ENCODE assay signal across 14 cellular contexts in the genomic region with DNA sequence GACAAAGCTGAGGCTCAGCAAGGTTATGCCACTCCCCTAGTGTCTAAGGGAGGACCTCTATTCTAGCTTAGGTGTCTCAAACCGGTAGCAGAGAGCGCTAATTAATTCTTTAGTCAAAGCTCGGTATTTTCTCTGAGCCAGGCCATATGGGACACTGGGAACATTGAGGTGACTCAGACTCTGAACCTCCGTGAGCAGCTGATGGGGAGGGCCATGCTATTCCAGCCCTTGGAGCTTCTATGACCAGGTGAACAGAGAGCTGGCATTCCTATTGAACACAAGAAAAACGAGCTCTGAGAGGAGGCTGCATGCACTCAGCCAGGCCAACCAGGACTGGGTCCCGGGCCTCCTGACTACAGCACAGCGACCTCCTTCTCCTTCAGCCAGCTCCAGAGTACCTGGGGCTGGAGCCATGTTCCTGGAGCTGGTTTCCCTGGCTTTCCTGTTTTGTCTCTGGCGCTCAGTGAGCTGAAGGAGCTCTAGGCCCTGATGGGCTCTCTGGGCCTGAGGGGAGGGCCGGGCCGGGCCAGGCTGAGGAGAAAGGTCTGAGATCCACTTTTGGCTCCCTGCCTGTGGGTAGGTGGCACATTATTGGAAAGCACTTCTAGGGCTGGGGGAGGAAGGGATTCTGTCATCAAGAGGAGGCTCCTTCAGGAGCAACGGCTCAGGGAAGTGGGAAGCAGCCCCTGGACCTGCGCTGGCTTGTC. TPM values are rescaled to one million over a fixed set of nuclear protein-coding genes. Genes with fewer than 3 reads are reported as not detected.
DNase-seq lines count a peak whose midpoint lies in the region; ATAC-seq, FAIRE-seq and TF ChIP-seq lines count a peak whose summit lies in the region.
"Had no signal": no experiment of that assay in that cellular context is flagged by ENCODE, and none has a peak within 500 bp of the region (broad histone marks: within the 10 kb centered on the region; RNA-seq: fewer than 3 reads in every experiment).

No MANE protein-coding gene starts in this region.

- H3K36me3 Mint-ChIP-seq in astrocyte (ENCODE audit: low read depth, unreplicated experiment) (peaks cover 20% of the 10 kb centered on the region), Caco-2 (ENCODE audit: insufficient read depth, unreplicated experiment) (peaks cover 6% of the 10 kb centered on the region)

- POLR2A ChIA-PET in Caco-2 (lab: Charles Lee), result interaction anchor here (1.2 kb wide), 1 partner anchor 37 kb away, joined by 4 read pairs; the partner anchor contains the start of gene SLC9A1

- no peak for TF ChIP-seq POLR2A in gastroesophageal sphincter (IDR thresholded peaks at IDR 0.05)
- no peak for TF ChIP-seq POLR2A in sigmoid colon (IDR thresholded peaks at IDR 0.05)

- FAIRE-seq in astrocyte (lab: Jason Lieb, UNC), result no peak
- FAIRE-seq in RCC 7860 (lab: Jason Lieb, UNC), result no peak
- FAIRE-seq: colon, GM12878 had no signal

- H3K4me3 Mint-ChIP-seq in astrocyte (ENCODE audit: unreplicated experiment), result peak overlapping the region; percentile 40
- no peak overlapping the region for H3K4me3 Mint-ChIP-seq in Caco-2 (ENCODE audit: unreplicated experiment)
- H3K4me3 Mint-ChIP-seq: CD8-positive, alpha-beta memory T cell; IgD-negative memory B cell had no signal

- H3K4me1 ChIP-seq in astrocyte (ENCODE audit: insufficient read depth, low read length) (peaks cover 43% of the 10 kb centered on the region), gastroesophageal sphincter (peaks cover 0 to 72% (median 24%) of the 10 kb centered on the region in 3 donors), sigmoid colon (peaks cover 0 to 85% (median 81%) of the 10 kb centered on the region in 4 donors), Caco-2 (peaks cover 3% of the 10 kb centered on the region; the same call in 1 of the 2 replicates)

- H3K27ac Mint-ChIP-seq in astrocyte (ENCODE audit: unreplicated experiment) (peak overlapping the region; percentile 90), Caco-2 (ENCODE audit: unreplicated experiment) (no peak overlapping the region)
- H3K27ac Mint-ChIP-seq: IgD-negative memory B cell had no signal

- H3K36me3 ChIP-seq in astrocyte (ENCODE audit: insufficient read depth, low read length) (peaks cover 3% of the 10 kb centered on the region), gastroesophageal sphincter (peaks cover 0 to 9% of the 10 kb centered on the region in 2 donors), sigmoid colon (peaks cover 0 to 9% (median 0%) of the 10 kb centered on the region in 4 donors), Caco-2 (ENCODE audit: control insufficient read depth, insufficient read depth, low read length) (no peaks in the 10 kb centered on the region)

- BruUV-seq in Caco-2 (replicated peaks; lab: Mats Ljungman, UMichigan), result no TSS peak

- TF ChIP-seq CTCF in astrocyte (IDR thresholded peaks at IDR 0.05; ENCODE audit: insufficient read depth, low read depth, low read length), result no peak
- no peak for TF ChIP-seq CTCF in gastroesophageal sphincter (IDR thresholded peaks at IDR 0.05)
- TF ChIP-seq CTCF in sigmoid colon (IDR thresholded peaks at IDR 0.05), result no peak
- no peak for TF ChIP-seq CTCF in Caco-2 (IDR thresholded peaks at IDR 0.05; ENCODE audit: insufficient read depth in 1 of 2, low read depth in 1 of 2, low read length in 1 of 2, severe bottlenecking in 1 of 2, unreplicated experiment in 1 of 2)

- ATAC-seq in gastroesophageal sphincter (no peak), HG02798 (IDR thresholded peaks at IDR 0.05; ENCODE audit: poor library complexity, unreplicated experiment) (no peak)
- ATAC-seq: GM12878 had no signal

- intact Hi-C loops in sigmoid colon (cut with DNase I) (no loop called here), Caco-2 (cut with micrococcal nuclease; ENCODE audit: unreplicated experiment) (no loop called here)

- H4K20me1 ChIP-seq in astrocyte (ENCODE audit: insufficient read depth, low read length), result peaks cover 24% of the 10 kb centered on the region

- DNase-seq in EH (ENCODE audit: low read depth), result peak; percentile 53
- peak; percentile 51 for DNase-seq in astrocyte (ENCODE audit: low read depth)
- no peak for DNase-seq in sigmoid colon
- DNase-seq in RKO (ENCODE audit: low spot score), result no peak
- DNase-seq in Caco-2, result no peak
- no peak for DNase-seq in RCC 7860 (ENCODE audit: low spot score)
- DNase-seq: CD8-positive, alpha-beta memory T cell; NCI-H69; T-helper 2 cell had no signal

- TF ChIP-seq EP300 in gastroesophageal sphincter (IDR thresholded peaks at IDR 0.05) (no peak), sigmoid colon (IDR thresholded peaks at IDR 0.05) (no peak)

- H3K9me3 ChIP-seq in astrocyte (ENCODE audit: insufficient read depth, low read depth, low read length) (no peaks in the 10 kb centered on the region), gastroesophageal sphincter (no peaks in the 10 kb centered on the region), sigmoid colon (no peaks in the 10 kb centered on the region), Caco-2 (no peaks in the 10 kb centered on the region)

- H2AFZ ChIP-seq in astrocyte (ENCODE audit: low read depth, low read length), result no peak overlapping the region

- H3K4me2 ChIP-seq in astrocyte (ENCODE audit: low read length), result peak overlapping the region; percentile 69

- H3K4me1 Mint-ChIP-seq in astrocyte (ENCODE audit: low read depth, unreplicated experiment) (peaks cover 59% of the 10 kb centered on the region), Caco-2 (ENCODE audit: low read depth, unreplicated experiment) (no peaks in the 10 kb centered on the region)

- H3K9me3 Mint-ChIP-seq in astrocyte (ENCODE audit: unreplicated experiment) (no peaks in the 10 kb centered on the region), Caco-2 (ENCODE audit: unreplicated experiment) (no peaks in the 10 kb centered on the region)
- H3K9me3 Mint-ChIP-seq: CD8-positive, alpha-beta memory T cell; IgD-negative memory B cell had no signal

- H3K27ac ChIP-seq in astrocyte (ENCODE audit: low read depth, low read length) (peak overlapping the region; percentile 67), gastroesophageal sphincter (peak overlapping the region in 3 of 4 donors; percentile 74 to 77 (median 76)), sigmoid colon (peak overlapping the region; percentile 75 to 83 (median 78))

- peak overlapping the region; percentile 58 for H3K9ac ChIP-seq in astrocyte (ENCODE audit: low read length)

- no peaks in the 10 kb centered on the region for H3K27me3 ChIP-seq in astrocyte (ENCODE audit: insufficient read depth, low read length)
- no peaks in the 10 kb centered on the region for H3K27me3 ChIP-seq in gastroesophageal sphincter
- H3K27me3 ChIP-seq in sigmoid colon, result no peaks in the 10 kb centered on the region
- no peaks in the 10 kb centered on the region for H3K27me3 ChIP-seq in Caco-2 (replicated peaks; ENCODE audit: control insufficient read depth, insufficient read depth, low read length)

- H3K4me3 ChIP-seq in astrocyte (ENCODE audit: insufficient read depth, low read depth, low read length) (no peak overlapping the region), gastroesophageal sphincter (no peak overlapping the region), sigmoid colon (no peak overlapping the region), Caco-2 (ENCODE audit: low read depth, low read length) (no peak overlapping the region)
- H3K4me3 ChIP-seq: GM12878 had no signal

- 80% methylated on average over 1 to 4 of the region's 12 CpGs for WGBS in gastroesophageal sphincter (ENCODE audit: low coverage in 1 of 2), 2 donors
- WGBS in sigmoid colon, 2 donors, result 81 to 82% methylated on average over 12 of the region's 12 CpGs

- H3K27me3 Mint-ChIP-seq in astrocyte (ENCODE audit: low read depth, unreplicated experiment), result no peaks in the 10 kb centered on the region
- no peaks in the 10 kb centered on the region for H3K27me3 Mint-ChIP-seq in Caco-2 (ENCODE audit: insufficient read depth, unreplicated experiment)
- H3K27me3 Mint-ChIP-seq: IgD-negative memory B cell had no signal

- peaks cover 56% of the 10 kb centered on the region for H3K79me2 ChIP-seq in astrocyte (ENCODE audit: insufficient read depth, low read length)

- CTCF ChIA-PET in Caco-2 (lab: Charles Lee), result no interaction called here

RNA-seq across cellular contexts. Expression of gene SLC9A1, which starts 37.0 kb away (rescaled TPM):
- total RNA-seq in astrocyte, result 49.3 and 55.0 TPM in 2 replicates
- total RNA-seq in gastroesophageal sphincter, result 10 to 100 TPM in 3 of 4 donors, 1 to 10 TPM in 1; 7.2 to 27.8 (median 17.1) TPM
- total RNA-seq in sigmoid colon, result 10 to 100 TPM; 11.4 to 25.2 (median 13.3) TPM
- polyA plus RNA-seq in sigmoid colon, result 10 to 100 TPM in 2 of 3 donors, 1 to 10 TPM in 1; 6.0 to 64.4 (median 10.6) TPM
- total RNA-seq in Caco-2 (2022), result 28.9 and 31.0 TPM in 2 replicates

Comparison
In these comparisons a context has a peak if more than half of its experiments do, and no peak if none do; other contexts are left out.
1. DNase-seq: peak in EH (single experiment) and astrocyte (single experiment); none in sigmoid colon (single experiment), RKO (single experiment), Caco-2 (0 of 2) and RCC 7860 (single experiment).
2. Peak in every context shown above with its lines, with median percentiles within 50 percentile points of each other: H3K27ac ChIP-seq.